12 cellular contexts compared by ENCODE assay signal in genomic region chr12:121127501-121127900, GRCh38.
"Had no signal": no experiment of that assay in that cellular context is flagged by ENCODE, and none has a peak within 500 bp of the region (broad histone marks: within the 10 kb centered on the region; RNA-seq: fewer than 3 reads in every experiment).

No MANE protein-coding gene starts in this region.

- H3K4me3 ChIP-seq: SJSA1, smooth muscle cell, transverse colon had no signal

- H3K4me2 ChIP-seq: smooth muscle cell had no signal

- H3K79me2 ChIP-seq: parathyroid adenoma had no signal

- DNase-seq: activated T-cell treated with anti-CD3 and anti-CD28 coated beads for 4 hours; glutamatergic neuron; stimulated activated naive B cell treated with anti-CD40 and anti-IgM and Interleukin-4, amounts not matched to agents 10 μg/mL and 1 μg/mL and 100 μg/mL, for 72 hours; SW 1271; T-helper 9 cell; transverse colon had no signal

- H3K27ac ChIP-seq: parathyroid adenoma, SJSA1 had no signal

- H3K36me3 Mint-ChIP-seq: activated naive CD4-positive, alpha-beta T cell treated with anti-CD3 and anti-CD28 coated beads, Interleukin-2, amount 50 U/mL, for 24 hours; brain had no signal

- H3K27ac Mint-ChIP-seq: brain had no signal

- H3K4me3 Mint-ChIP-seq: brain had no signal

- H3K9me3 ChIP-seq: SJSA1, transverse colon had no signal

- H3K27me3 ChIP-seq: SJSA1, transverse colon had no signal

- H3K9ac ChIP-seq: parathyroid adenoma had no signal

- H2AFZ ChIP-seq: parathyroid adenoma had no signal

- H3K36me3 ChIP-seq: SJSA1, transverse colon had no signal

- H3K27me3 Mint-ChIP-seq: activated naive CD4-positive, alpha-beta T cell treated with anti-CD3 and anti-CD28 coated beads, Interleukin-2, amount 50 U/mL, for 24 hours; stimulated activated naive B cell treated with anti-CD40 and anti-IgM and Interleukin-4, amounts not matched to agents 10 μg/mL and 1 μg/mL and 100 μg/mL, for 72 hours had no signal

- ATAC-seq: esophagus mucosa; stimulated activated naive B cell treated with anti-CD40 and anti-IgM and Interleukin-4, amounts not matched to agents 10 μg/mL and 1 μg/mL and 100 μg/mL, for 72 hours had no signal
